In genomic region chr2:10447300-10448207, GRCh38 we compare ENCODE assay signal across 8 cellular contexts. TPM values are rescaled to one million over a fixed set of nuclear protein-coding genes. Genes with fewer than 3 reads are reported as not detected.
DNase-seq lines count a peak whose midpoint lies in the region; ATAC-seq, FAIRE-seq and TF ChIP-seq lines count a peak whose summit lies in the region.

No MANE protein-coding gene starts in this region.

- H3K27ac ChIP-seq in Panc1 (ENCODE audit: low read length), result peak overlapping the region; percentile 91

- intact Hi-C loops in Panc1 (cut with micrococcal nuclease; ENCODE audit: unreplicated experiment), result loop anchor here (5.0 kb wide), 1 partner anchor 220 kb away; no protein-coding TSS in a partner anchor

- H3K36me3 ChIP-seq in Panc1 (ENCODE audit: control insufficient read depth, insufficient read depth, low read length), result peaks cover 27% of the 10 kb centered on the region
- H3K36me3 ChIP-seq in bronchial epithelial cell (ENCODE audit: control insufficient read depth, insufficient read depth, low read length), result peaks cover 12% of the 10 kb centered on the region

- peaks cover 29% of the 10 kb centered on the region for H3K4me1 ChIP-seq in Panc1 (ENCODE audit: control insufficient read depth, insufficient read depth, low read length)

- DNase-seq in D341Med (ENCODE audit: low spot score), result peak; percentile 52
- DNase-seq in Panc1 (ENCODE audit: low read depth, low spot score), result no peak
- DNase-seq in bronchial epithelial cell (ENCODE audit: low read depth), result no peak
- DNase-seq in kidney tubule cell (ENCODE audit: low spot score), result peak; percentile 55
- DNase-seq in stimulated activated CD4-positive, alpha-beta T cell treated with anti-CD3 and anti-CD28 coated beads, Interleukin-4, amount 100 ng/mL, for 24 hours, result peak; percentile 52
- no peak for DNase-seq in GM10266 (ENCODE audit: extremely low spot score)

- FAIRE-seq in bronchial epithelial cell (lab: Jason Lieb, UNC), result no peak

- peak; percentile 47 for ATAC-seq in GM19395 (IDR thresholded peaks at IDR 0.05; ENCODE audit: unreplicated experiment)
- peak; percentile 39 for ATAC-seq in HG03442 (IDR thresholded peaks at IDR 0.05; ENCODE audit: unreplicated experiment)
- ATAC-seq in Panc1, result peak; percentile 51

- in situ Hi-C loops in Panc1 (cut with HindIII; ENCODE audit: low pct_unique_long_range_greater_than_20kb, low sequenced_read_pairs), result loop anchor here (25.0 kb wide), 1 partner anchor 335 kb away; the partner anchor contains the start of gene RRM2

- TF ChIP-seq CTCF in Panc1 (IDR thresholded peaks at IDR 0.05) (no peak), bronchial epithelial cell (IDR thresholded peaks at IDR 0.05; ENCODE audit: insufficient read depth, low read length, severe bottlenecking) (no peak), GM10266 (IDR thresholded peaks at IDR 0.05; ENCODE audit: control insufficient read depth, insufficient read depth, low read depth, missing control alignments) (no peak)

- POLR2A ChIA-PET in Panc1 (lab: Charles Lee), result interaction anchor here (0.5 kb wide), 1 partner anchor 35 kb away, joined by 6 read pairs; no protein-coding TSS in a partner anchor

- BruUV-seq in Panc1 (replicated peaks; lab: Mats Ljungman, UMichigan), result TSS peak; percentile 88

- CTCF ChIA-PET in Panc1 (lab: Charles Lee), result interaction anchor here (0.7 kb wide), 1 partner anchor 12 kb away, joined by 5 read pairs; no protein-coding TSS in a partner anchor

- H3K9me3 ChIP-seq in Panc1 (ENCODE audit: control insufficient read depth, insufficient read depth, low read depth, low read length), result no peaks in the 10 kb centered on the region

- H3K27me3 ChIP-seq in Panc1 (ENCODE audit: control insufficient read depth, insufficient read depth, low read length), result no peaks in the 10 kb centered on the region
- H3K27me3 ChIP-seq in bronchial epithelial cell (ENCODE audit: control insufficient read depth, insufficient read depth, low read length), result no peaks in the 10 kb centered on the region

- H3K4me3 ChIP-seq in Panc1 (ENCODE audit: low read depth in 2 of 2, low read length in 2 of 2) (peak overlapping the region; percentile 92 to 97), bronchial epithelial cell (ENCODE audit: low read depth, low read length) (peak overlapping the region; percentile 65)

RNA-seq across cellular contexts. Expression of gene ODC1, which starts 0.6 kb away (rescaled TPM):
- total RNA-seq in Panc1 (2021; ENCODE audit: unreplicated experiment), result 159 TPM
- 135 TPM for polyA plus RNA-seq in Panc1 (2012; ENCODE audit: insufficient read length)
- 319 and 715 TPM in 2 replicates for total RNA-seq in bronchial epithelial cell

Comparison
In these comparisons a context has a peak if more than half of its experiments do, and no peak if none do; other contexts are left out.
1. DNase-seq: peak in D341Med (single experiment), kidney tubule cell (single experiment) and stimulated activated CD4-positive, alpha-beta T cell treated with anti-CD3 and anti-CD28 coated beads, Interleukin-4, amount 100 ng/mL, for 24 hours (single experiment); none in Panc1 (single experiment), bronchial epithelial cell (single experiment) and GM10266 (single experiment).
2. Peak in every context shown above with its lines, with median percentiles within 50 percentile points of each other: ATAC-seq.